9 cellular contexts compared by ENCODE assay signal in genomic region chr16:56848955-56849689, GRCh38. TPM values are rescaled to one million over a fixed set of nuclear protein-coding genes. Genes with fewer than 3 reads are reported as not detected.
DNase-seq lines count a peak whose midpoint lies in the region; ATAC-seq, FAIRE-seq and TF ChIP-seq lines count a peak whose summit lies in the region.
"Had no signal": no experiment of that assay in that cellular context is flagged by ENCODE, and none has a peak within 500 bp of the region (broad histone marks: within the 10 kb centered on the region; RNA-seq: fewer than 3 reads in every experiment).

No MANE protein-coding gene starts in this region.

- FAIRE-seq in RCC 7860 (lab: Jason Lieb, UNC) = peak; percentile 82
- no peak for FAIRE-seq in small intestine (lab: Jason Lieb, UNC)

- peak; percentile 42 for DNase-seq in GM04503 (ENCODE audit: low read depth)
- DNase-seq in RCC 7860 (ENCODE audit: low spot score) = peak; percentile 81
- peak; percentile 69 for DNase-seq in epithelial cell of proximal tubule (ENCODE audit: low read depth)
- no peak for DNase-seq in psoas muscle
- no peak for DNase-seq in small intestine
- DNase-seq in DMS53 (lab: John Stamatoyannopoulos, UW) = no peak
- DNase-seq in activated CD8-positive, alpha-beta memory T cell treated with anti-CD3 and anti-CD28 coated beads, Interleukin-2, amount 50 U/mL, for 48 hours = no peak

- H3K36me3 ChIP-seq in psoas muscle (ENCODE audit: insufficient read depth in 1 of 2, low read depth in 1 of 2) = peaks cover 0 to 17% of the 10 kb centered on the region in 2 donors
- H3K36me3 ChIP-seq in small intestine (ENCODE audit: control insufficient read depth in 2 of 2, insufficient read depth in 2 of 2, low read length in 2 of 2) = peaks cover 0 to 3% of the 10 kb centered on the region in 2 donors
- H3K36me3 ChIP-seq: thoracic aorta had no signal

- intact Hi-C loops in psoas muscle (cut with DNase I) = no loop called here

- H3K4me3 ChIP-seq in epithelial cell of proximal tubule (ENCODE audit: low read depth, low read length) = no peak overlapping the region
- no peak overlapping the region for H3K4me3 ChIP-seq in psoas muscle
- H3K4me3 ChIP-seq in small intestine (ENCODE audit: low read depth in 1 of 2, low read length in 2 of 2) = no peak overlapping the region
- H3K4me3 ChIP-seq: thoracic aorta had no signal

- TF ChIP-seq CTCF in epithelial cell of proximal tubule (conservative IDR thresholded peaks at IDR 0.05; ENCODE audit: low read depth, low read length) (no peak), psoas muscle (IDR thresholded peaks at IDR 0.05) (no peak)

- no peaks in the 10 kb centered on the region for H3K27me3 ChIP-seq in psoas muscle (ENCODE audit: insufficient read depth in 3 of 3, low read length in 2 of 3)
- no peaks in the 10 kb centered on the region for H3K27me3 ChIP-seq in small intestine (ENCODE audit: control insufficient read depth in 2 of 2, insufficient read depth in 2 of 2, low read length in 2 of 2)

- ATAC-seq in psoas muscle (peak; percentile 14 to 64 (median 61)), HG02852 (IDR thresholded peaks at IDR 0.05; ENCODE audit: unreplicated experiment) (no peak)

- no peak overlapping the region for H3K27ac ChIP-seq in psoas muscle
- no peak overlapping the region for H3K27ac ChIP-seq in small intestine (ENCODE audit: low read depth in 1 of 2, low read length in 1 of 2)

- peaks cover 8% of the 10 kb centered on the region for H3K4me1 ChIP-seq in psoas muscle
- H3K4me1 ChIP-seq in small intestine (ENCODE audit: control insufficient read depth in 2 of 2, insufficient read depth in 1 of 2, low read depth in 1 of 2, low read length in 1 of 2) = no peaks in the 10 kb centered on the region

- WGBS in psoas muscle, 3 donors = 38 to 50% (median 44%) methylated on average over 7 of the region's 7 CpGs
- 16 to 48% (median 42%) methylated on average over 7 of the region's 7 CpGs for WGBS in small intestine, 3 donors

- H3K9me3 ChIP-seq in psoas muscle = no peaks in the 10 kb centered on the region
- H3K9me3 ChIP-seq in small intestine (ENCODE audit: control insufficient read depth, low read depth) = no peaks in the 10 kb centered on the region
- H3K9me3 ChIP-seq: thoracic aorta had no signal

RNA-seq across cellular contexts. Expression of gene SLC12A3, which starts 15.9 kb away (rescaled TPM):
- total RNA-seq in epithelial cell of proximal tubule (not detected in 2 replicates), psoas muscle (under 1 TPM in 1 of 4 donors, not detected in 3; 0.06 TPM)
- polyA plus RNA-seq in psoas muscle (under 1 TPM in 1 of 3 donors, not detected in 2; 0.01 TPM), small intestine (under 1 TPM in 1 of 3 donors, not detected in 2; 0.04 TPM)
- total RNA-seq: thoracic aorta had no signal

Comparison
In these comparisons a context has a peak if more than half of its experiments do, and no peak if none do; other contexts are left out.
1. DNase-seq: peak in GM04503 (single experiment), RCC 7860 (single experiment) and epithelial cell of proximal tubule (single experiment); none in psoas muscle (0 of 2), small intestine (single experiment), DMS53 (single experiment) and activated CD8-positive, alpha-beta memory T cell treated with anti-CD3 and anti-CD28 coated beads, Interleukin-2, amount 50 U/mL, for 48 hours (single experiment).